Comparison of ENCODE assay signal across 8 cellular contexts in genomic region chr11:63574856-63575602, GRCh38. TPM values are rescaled to one million over a fixed set of nuclear protein-coding genes. Genes with fewer than 3 reads are reported as not detected.
DNase-seq lines count a peak whose midpoint lies in the region; ATAC-seq and TF ChIP-seq lines count a peak whose summit lies in the region.
"Had no signal": no experiment of that assay in that cellular context is flagged by ENCODE, and none has a peak within 500 bp of the region (broad histone marks: within the 10 kb centered on the region; RNA-seq: fewer than 3 reads in every experiment).

No MANE protein-coding gene starts in this region.

- H3K27ac ChIP-seq in temporal lobe (ENCODE audit: low read depth, low read length): peak overlapping the region; percentile 92

- H3K9me3 Mint-ChIP-seq in brain: peaks cover 6 to 16% (median 8%) of the 10 kb centered on the region in 5 experiments

- H3K36me3 Mint-ChIP-seq in brain: peaks cover 4% of the 10 kb centered on the region

- DNase-seq in LoVo (ENCODE audit: low spot score) (peak; percentile 51), lung microvascular endothelial cell (ENCODE audit: low read depth in 2 of 2) (peak; percentile 24 to 40), HuH-7.5 (ENCODE audit: low spot score) (no peak)
- DNase-seq in activated effector memory CD4-positive, alpha-beta T cell treated with anti-CD3 and anti-CD28 coated beads, Interleukin-2, amount 50 U/mL, for 16 hours: no peak

- H3K4me1 Mint-ChIP-seq in brain: peaks cover 15% of the 10 kb centered on the region

- H3K27ac Mint-ChIP-seq in brain: peak overlapping the region in 4 of 5 experiments; percentile 43 to 89 (median 68)

- ATAC-seq in HG02588 (IDR thresholded peaks at IDR 0.05; ENCODE audit: unreplicated experiment): no peak

- peak overlapping the region in 3 of 5 experiments; percentile 3 to 69 (median 51) for H3K4me3 Mint-ChIP-seq in brain

- peaks cover 12% of the 10 kb centered on the region for H3K27me3 Mint-ChIP-seq in brain

- no peak for TF ChIP-seq CTCF in brain (conservative IDR thresholded peaks at IDR 0.05)

RNA-seq across cellular contexts. Expression of gene PLAAT2, which starts 11.8 kb away (rescaled TPM):
- polyA plus RNA-seq in brain (ENCODE audit: insufficient read depth, low read depth, low replicate concordance): not detected
- total RNA-seq in lung microvascular endothelial cell: not detected in 2 replicates
- 0.25 TPM for total RNA-seq in temporal lobe
- total RNA-seq: RPMI7951 had no signal

RNA-seq across cellular contexts. Expression of gene PLAAT4, which starts 38.4 kb away (rescaled TPM):
- polyA plus RNA-seq in brain (ENCODE audit: insufficient read depth, low read depth, low replicate concordance): 32.4 TPM
- total RNA-seq in lung microvascular endothelial cell: 1.6 and 2.8 TPM in 2 replicates
- total RNA-seq in temporal lobe: 3.0 TPM

RNA-seq across cellular contexts. Expression of gene PLAAT3, which starts 39.2 kb away (rescaled TPM):
- 122 TPM for polyA plus RNA-seq in brain (ENCODE audit: insufficient read depth, low read depth, low replicate concordance)
- total RNA-seq in lung microvascular endothelial cell (56.2 and 63.1 TPM in 2 replicates), temporal lobe (3.7 TPM)

Comparison
In these comparisons a context has a peak if more than half of its experiments do, and no peak if none do; other contexts are left out.
1. DNase-seq: peak in LoVo (single experiment) and lung microvascular endothelial cell (2 of 2); none in activated effector memory CD4-positive, alpha-beta T cell treated with anti-CD3 and anti-CD28 coated beads, Interleukin-2, amount 50 U/mL, for 16 hours (single experiment) and HuH-7.5 (single experiment).
2. RNA of gene PLAAT3, which starts 39.2 kb away (total RNA-seq): 56.2 to 63.1 TPM in lung microvascular endothelial cell; 3.7 TPM in temporal lobe (single experiment); every median in the first group is over 10 times any median in the second.